11 cellular contexts compared by ENCODE assay signal in genomic region chr10:78515037-78515872, GRCh38.
A peak's percentile ranks its signal among the peaks of the same experiment; 100 is the strongest.
DNase-seq lines count a peak whose midpoint lies in the region; ATAC-seq, FAIRE-seq and TF ChIP-seq lines count a peak whose summit lies in the region.
"Had no signal": no experiment of that assay in that cellular context is flagged by ENCODE, and none has a peak within 500 bp of the region (broad histone marks: within the 10 kb centered on the region; RNA-seq: fewer than 3 reads in every experiment).

No MANE protein-coding gene starts in this region.

- no peaks in the 10 kb centered on the region for H3K79me2 ChIP-seq in H9 (ENCODE audit: insufficient read depth, low read length)

- H3K23me2 ChIP-seq in H9 (ENCODE audit: insufficient read length, low read depth, low read length, poor library complexity, severe bottlenecking), result no peaks in the 10 kb centered on the region

- H2BK120ac ChIP-seq in H9 (ENCODE audit: low read depth, low read length, poor library complexity, severe bottlenecking), result no peak overlapping the region

- intact Hi-C loops in lower leg skin (cut with DNase I; ENCODE audit: low total_unique reads), result no loop called here

- ATAC-seq in GM18502 (IDR thresholded peaks at IDR 0.05; ENCODE audit: poor library complexity, unreplicated experiment), result no peak
- ATAC-seq: effector memory CD8-positive, alpha-beta T cell had no signal

- no peak overlapping the region for H3K4me3 Mint-ChIP-seq in H9
- H3K4me3 Mint-ChIP-seq: CD4-positive, alpha-beta memory T cell; effector memory CD8-positive, alpha-beta T cell had no signal

- H3K14ac ChIP-seq in H9 (ENCODE audit: insufficient read depth, low read length), result no peak overlapping the region; the same call in 1 of the 2 replicates

- H2AFZ ChIP-seq in H9 (ENCODE audit: low read length), result no peak overlapping the region

- peaks cover 5% of the 10 kb centered on the region; the same call in 1 of the 2 replicates for H3K27me3 Mint-ChIP-seq in H9 (ENCODE audit: low read depth)

- no peak for TF ChIP-seq POLR2A in lower leg skin (IDR thresholded peaks at IDR 0.05)

- H3K27ac Mint-ChIP-seq in H9, result no peak overlapping the region; a peak in 1 of 7 replicates
- H3K27ac Mint-ChIP-seq: CD4-positive, alpha-beta memory T cell; effector memory CD8-positive, alpha-beta T cell had no signal

- H3K4me3 ChIP-seq in lower leg skin (ENCODE audit: low read depth, poor library complexity, severe bottlenecking) (no peak overlapping the region), skeletal muscle tissue (ENCODE audit: low read length in 3 of 3) (no peak overlapping the region), small intestine (ENCODE audit: low read depth in 1 of 2, low read length in 2 of 2) (no peak overlapping the region)

- no peaks in the 10 kb centered on the region for H3K4me1 ChIP-seq in H9 (ENCODE audit: insufficient read depth, low read length)
- H3K4me1 ChIP-seq in skeletal muscle tissue (ENCODE audit: control insufficient read depth in 3 of 3, insufficient read depth in 3 of 3, low read length in 3 of 3), result peaks cover 9 to 21% (median 18%) of the 10 kb centered on the region in 3 donors
- H3K4me1 ChIP-seq in small intestine (ENCODE audit: control insufficient read depth in 2 of 2, insufficient read depth in 1 of 2, low read depth in 1 of 2, low read length in 1 of 2), result no peaks in the 10 kb centered on the region

- no peak overlapping the region for H3K9ac ChIP-seq in H9 (ENCODE audit: extremely low read depth, insufficient read length, low read length)
- H3K9ac ChIP-seq in skeletal muscle tissue (ENCODE audit: low read depth in 1 of 3, low read length in 3 of 3), result no peak overlapping the region

- peak; percentile 4 for DNase-seq in H9
- DNase-seq in T1000 (lab: John Stamatoyannopoulos, UW), result peak; percentile 7
- peak; percentile 11 to 83 for DNase-seq in lower leg skin (ENCODE audit: low spot score in 2 of 2)
- no peak for DNase-seq in small intestine
- DNase-seq in iPS-NIHi7 (ENCODE audit: extremely low spot score), result no peak
- DNase-seq in NCI-H2171 (lab: John Stamatoyannopoulos, UW), result no peak
- DNase-seq: CD4-positive, alpha-beta memory T cell; effector memory CD8-positive, alpha-beta T cell; NCI-H2227 treated with DMSO at 0.1 percent for 48 hours had no signal

- H3K36me3 Mint-ChIP-seq in H9 (ENCODE audit: insufficient read depth in 1 of 3, low read depth in 3 of 3), result no peaks in the 10 kb centered on the region
- H3K36me3 Mint-ChIP-seq: CD4-positive, alpha-beta memory T cell had no signal

- no peaks in the 10 kb centered on the region for H4K20me1 ChIP-seq in H9 (ENCODE audit: control insufficient read depth, insufficient read depth, insufficient read length)

- H3K4ac ChIP-seq in H9 (ENCODE audit: low read depth, low read length), result no peak overlapping the region

- H3K79me1 ChIP-seq in H9 (ENCODE audit: insufficient read depth, low read depth, low read length, poor library complexity, severe bottlenecking), result no peaks in the 10 kb centered on the region

- H2BK15ac ChIP-seq in H9 (ENCODE audit: low read depth, low read length), result no peak overlapping the region

- H3K4me2 ChIP-seq in H9 (ENCODE audit: insufficient read depth, insufficient read length, low read length), result no peak overlapping the region

- no peaks in the 10 kb centered on the region for H3K9me3 ChIP-seq in H9 (ENCODE audit: control insufficient read depth, low read depth, low read length)
- H3K9me3 ChIP-seq in skeletal muscle tissue (ENCODE audit: control insufficient read depth in 3 of 3, low read length in 3 of 3), result no peaks in the 10 kb centered on the region
- no peaks in the 10 kb centered on the region for H3K9me3 ChIP-seq in small intestine (ENCODE audit: control insufficient read depth, low read depth)

- H3K23ac ChIP-seq in H9 (ENCODE audit: insufficient read length, low read depth, low read length), result no peak overlapping the region

- no peak for FAIRE-seq in small intestine (lab: Jason Lieb, UNC)

- H2BK5ac ChIP-seq in H9 (ENCODE audit: insufficient read length, low read length), result no peak overlapping the region

- no CpG with 5 or more reads among the region's 10 CpGs for WGBS in H9 (ENCODE audit: extremely low coverage, insufficient read length, low lambda C conversion rate)
- WGBS in lower leg skin, 2 donors, result 70 to 71% methylated on average over 10 of the region's 10 CpGs
- 75 to 80% (median 79%) methylated on average over 10 of the region's 10 CpGs for WGBS in small intestine, 3 donors

- H2BK12ac ChIP-seq in H9 (ENCODE audit: insufficient read length, low read depth, low read length), result no peak overlapping the region

- H3K18ac ChIP-seq in H9 (ENCODE audit: insufficient read length, low read depth, low read length), result peak overlapping the region; percentile 31

- H2AK5ac ChIP-seq in H9 (ENCODE audit: insufficient read length, low read length), result no peak overlapping the region

- H3K9me3 Mint-ChIP-seq in H9, result no peaks in the 10 kb centered on the region
- H3K9me3 Mint-ChIP-seq: CD4-positive, alpha-beta memory T cell; effector memory CD8-positive, alpha-beta T cell had no signal

- no peak overlapping the region for H4K91ac ChIP-seq in H9 (ENCODE audit: insufficient read length, low read depth, low read length)

- H4K5ac ChIP-seq in H9 (ENCODE audit: insufficient read length, low read depth, low read length), result no peak overlapping the region

- no peak overlapping the region for H2BK20ac ChIP-seq in H9 (ENCODE audit: low read depth, low read length, poor library complexity, severe bottlenecking)

- H3T11ph ChIP-seq in H9 (ENCODE audit: low read length), result no peak overlapping the region

- H3K27me3 ChIP-seq in H9 (ENCODE audit: insufficient read depth, low read length) (no peaks in the 10 kb centered on the region), skeletal muscle tissue (ENCODE audit: control insufficient read depth in 3 of 3, insufficient read depth in 3 of 3, low read length in 3 of 3) (peaks cover 0 to 7% (median 5%) of the 10 kb centered on the region in 3 donors), small intestine (ENCODE audit: control insufficient read depth in 2 of 2, insufficient read depth in 2 of 2, low read length in 2 of 2) (no peaks in the 10 kb centered on the region)

- no peak overlapping the region for H3K56ac ChIP-seq in H9 (ENCODE audit: insufficient read length, low read depth, low read length)

- H4K8ac ChIP-seq in H9 (replicated peaks; ENCODE audit: insufficient read length, low read depth, low read length), result no peak overlapping the region

- H3K36me3 ChIP-seq in skeletal muscle tissue (ENCODE audit: control insufficient read depth in 3 of 3, insufficient read depth in 3 of 3, low read length in 3 of 3), result no peaks in the 10 kb centered on the region
- H3K36me3 ChIP-seq in small intestine (ENCODE audit: control insufficient read depth in 2 of 2, insufficient read depth in 2 of 2, low read length in 2 of 2), result no peaks in the 10 kb centered on the region

- TF ChIP-seq CTCF in H9 (conservative IDR thresholded peaks at IDR 0.05), result no peak
- TF ChIP-seq CTCF in lower leg skin (IDR thresholded peaks at IDR 0.05), result no peak

- H3K4me1 Mint-ChIP-seq in H9, result peaks cover 0 to 2% of the 10 kb centered on the region in 2 experiments; a peak in 3 of 4 replicates
- H3K4me1 Mint-ChIP-seq: CD4-positive, alpha-beta memory T cell had no signal

- H3K27ac ChIP-seq in H9 (ENCODE audit: insufficient read length, low read depth, low read length) (no peak overlapping the region), skeletal muscle tissue (ENCODE audit: low read depth, low read length) (peak overlapping the region; percentile 17), small intestine (ENCODE audit: low read depth in 1 of 2, low read length in 1 of 2) (no peak overlapping the region)

Comparison
In these comparisons a context has a peak if more than half of its experiments do, and no peak if none do; other contexts are left out.
1. DNase-seq: peak in H9 (single experiment), T1000 (single experiment) and lower leg skin (2 of 2); none in small intestine (single experiment), iPS-NIHi7 (single experiment) and NCI-H2171 (single experiment).